Comparison of ENCODE assay signal across 8 cellular contexts in the genomic region with DNA sequence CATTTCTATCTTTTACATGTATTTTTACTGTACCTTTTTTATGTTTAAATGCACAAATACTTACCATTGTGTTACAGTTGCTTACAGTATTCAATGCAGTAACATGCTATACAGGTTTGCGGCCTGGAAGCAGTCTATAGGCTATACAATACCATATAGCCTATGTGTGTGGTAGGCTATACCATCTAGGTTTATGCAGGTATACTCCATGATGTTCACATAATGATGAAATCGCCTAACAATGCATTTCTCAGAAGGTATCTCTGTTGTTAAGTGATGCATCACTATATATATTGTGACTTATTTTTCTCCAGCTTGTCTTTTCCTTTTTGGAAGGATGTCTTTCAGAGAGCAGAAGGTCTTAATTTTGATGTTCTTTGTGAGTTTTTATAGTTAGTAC.
"Had no signal": no experiment of that assay in that cellular context is flagged by ENCODE, and none has a peak within 500 bp of the region (broad histone marks: within the 10 kb centered on the region; RNA-seq: fewer than 3 reads in every experiment).

No MANE protein-coding gene starts in this region.

- FAIRE-seq: HepG2, HTR-8/SVneo had no signal

- H3K27ac Mint-ChIP-seq: IgD-negative memory B cell had no signal

- H3K27ac ChIP-seq: HL-60, KMS-11 had no signal

- H3K4me2 ChIP-seq: KMS-11 had no signal

- H3K9ac ChIP-seq: KMS-11 had no signal

- H3K27me3 Mint-ChIP-seq: IgD-negative memory B cell had no signal

- ATAC-seq: HepG2 had no signal

- H3K4me3 Mint-ChIP-seq: IgD-negative memory B cell had no signal

- H3K4me1 Mint-ChIP-seq: IgD-negative memory B cell had no signal

- DNase-seq: IMR-90, KBM-7, KG1 had no signal
